ENCODE assay signal across 8 cellular contexts in genomic region chr19:11381535-11382369, GRCh38. TPM values are rescaled to one million over a fixed set of nuclear protein-coding genes. Genes with fewer than 3 reads are reported as not detected.
DNase-seq lines count a peak whose midpoint lies in the region; TF ChIP-seq lines count a peak whose summit lies in the region.

No MANE protein-coding gene starts in this region.

- intact Hi-C loops in MCF 10A (cut with micrococcal nuclease) = loop anchor here (2.0 kb wide), 3 partner anchors 53 to 205 kb away; partner anchors contain the start of genes ODAD3 and PRKCSH

- peak overlapping the region; percentile 90 for H3K27ac Mint-ChIP-seq in MCF 10A (ENCODE audit: low read depth, unreplicated experiment)

- no peaks in the 10 kb centered on the region for H3K36me3 Mint-ChIP-seq in MCF 10A (ENCODE audit: insufficient read depth, unreplicated experiment)

- peak overlapping the region; percentile 76 for H3K4me3 Mint-ChIP-seq in MCF 10A (ENCODE audit: unreplicated experiment)

- H3K4me1 Mint-ChIP-seq in MCF 10A (ENCODE audit: insufficient read depth, unreplicated experiment) = peaks cover 35% of the 10 kb centered on the region

- POLR2A ChIA-PET in MCF 10A (lab: Yijun Ruan, JAX) = interaction anchor here (0.6 to 2.0 kb wide), 14 partner anchors 11 to 545 kb away, joined by 3 to 11 read pairs (median 5); partner anchors contain the start of genes CCDC159, ECSIT, ODAD3 and PRKCSH

- no peaks in the 10 kb centered on the region for H3K9me3 Mint-ChIP-seq in MCF 10A (ENCODE audit: unreplicated experiment)

- BruUV-seq in MCF 10A (replicated peaks; lab: Mats Ljungman, UMichigan) = TSS peak; percentile 38

- H3K27me3 ChIP-seq in H7 (ENCODE audit: control insufficient read depth, insufficient read depth, low read length) (peaks cover 9% of the 10 kb centered on the region; the same call in 1 of the 2 replicates), kidney epithelial cell (ENCODE audit: control insufficient read depth, insufficient read depth, low read length) (peaks cover 12% of the 10 kb centered on the region)

- H3K4me3 ChIP-seq in H7 (ENCODE audit: insufficient read depth, low read depth, low read length) (peak overlapping the region; percentile 73), LNCaP clone FGC (ENCODE audit: low read depth, low read length) (peak overlapping the region; percentile 75), kidney epithelial cell (ENCODE audit: low read depth, low read length) (peak overlapping the region; percentile 31)

- CTCF ChIA-PET in MCF 10A (lab: Yijun Ruan, JAX) = interaction anchor here (0.5 to 2.0 kb wide), 26 partner anchors 10 to 255 kb away, joined by 3 to 13 read pairs (median 5); partner anchors contain the start of genes RAB3D and TSPAN16

- peak; percentile 91 for DNase-seq in GM10266 (ENCODE audit: extremely low spot score)
- DNase-seq in H7 = peak; percentile 94
- peak; percentile 64 for DNase-seq in LNCaP clone FGC (ENCODE audit: low read depth)
- DNase-seq in T-helper 9 cell = peak; percentile 65
- DNase-seq in MCF 10A (ENCODE audit: unreplicated experiment) = peak; percentile 94
- no peak for DNase-seq in kidney epithelial cell (ENCODE audit: low read depth)
- peak in 2 of 3 donors; percentile 32 to 40 for DNase-seq in stimulated activated CD4-positive, alpha-beta T cell treated with anti-CD3 and anti-CD28 coated beads, TNF-alpha, amount 100 ng/mL, for 1 hour (ENCODE audit: low read depth in 3 of 3, low spot score in 1 of 3)
- no peak for DNase-seq in retina

- no peaks in the 10 kb centered on the region for H3K27me3 Mint-ChIP-seq in MCF 10A (ENCODE audit: insufficient read depth, unreplicated experiment)

- TF ChIP-seq CTCF in GM10266 (IDR thresholded peaks at IDR 0.05; ENCODE audit: control insufficient read depth, insufficient read depth, low read depth, missing control alignments) (peak; percentile 58), LNCaP clone FGC (IDR thresholded peaks at IDR 0.05; ENCODE audit: control insufficient read depth, extremely low read depth, insufficient read depth) (peak; percentile 58), MCF 10A (IDR thresholded peaks at IDR 0.05; ENCODE audit: unreplicated experiment) (peak; percentile 22), kidney epithelial cell (IDR thresholded peaks at IDR 0.05; ENCODE audit: insufficient read depth, low read length, poor library complexity, severe bottlenecking) (no peak)

- peaks cover 2% of the 10 kb centered on the region for H3K36me3 ChIP-seq in H7 (replicated peaks; ENCODE audit: control insufficient read depth, insufficient read depth, low read length)
- H3K36me3 ChIP-seq in kidney epithelial cell (ENCODE audit: control insufficient read depth, insufficient read depth, low read length) = no peaks in the 10 kb centered on the region

RNA-seq across cellular contexts. Expression of gene EPOR, which starts 2.4 kb away (rescaled TPM):
- total RNA-seq in H7 (2014; rRNA removed; shearing (Covaris generic)) = 14.9 and 15.8 TPM in 2 replicates
- total RNA-seq in MCF 10A (2022) (1.7 and 2.7 TPM in 2 replicates), kidney epithelial cell (3.0 and 4.4 TPM in 2 replicates)

RNA-seq across cellular contexts. Expression of gene SWSAP1, which starts 7.3 kb away (rescaled TPM):
- 3.0 and 3.3 TPM in 2 replicates for total RNA-seq in H7 (2014; rRNA removed; shearing (Covaris generic))
- total RNA-seq in MCF 10A (2022) (1.0 and 1.4 TPM in 2 replicates), kidney epithelial cell (2.9 and 4.0 TPM in 2 replicates)

RNA-seq across cellular contexts. Expression of gene PLPPR2, which starts 26.5 kb away (rescaled TPM):
- total RNA-seq in H7 (2014; rRNA removed; shearing (Covaris generic)) = 5.7 and 7.0 TPM in 2 replicates
- total RNA-seq in MCF 10A (2022) (19.5 and 24.2 TPM in 2 replicates), kidney epithelial cell (6.7 and 14.0 TPM in 2 replicates)

RNA-seq across cellular contexts. Expression of gene CCDC159, which starts 35.4 kb away (rescaled TPM):
- total RNA-seq in H7 (2014; rRNA removed; shearing (Covaris generic)) = 2.7 and 5.5 TPM in 2 replicates
- total RNA-seq in MCF 10A (2022) (17.2 and 18.2 TPM in 2 replicates), kidney epithelial cell (8.2 and 21.6 TPM in 2 replicates)

RNA-seq across cellular contexts. Expression of gene TMEM205, which starts 35.7 kb away (rescaled TPM):
- total RNA-seq in H7 (2014; rRNA removed; shearing (Covaris generic)) = 102 and 128 TPM in 2 replicates
- total RNA-seq in MCF 10A (2022) = 93.1 and 96.6 TPM in 2 replicates
- 307 and 377 TPM in 2 replicates for total RNA-seq in kidney epithelial cell

Comparison
In these comparisons a context has a peak if more than half of its experiments do, and no peak if none do; other contexts are left out.
1. DNase-seq: peak in GM10266 (single experiment), H7 (single experiment), LNCaP clone FGC (single experiment), T-helper 9 cell (single experiment), MCF 10A (single experiment) and stimulated activated CD4-positive, alpha-beta T cell treated with anti-CD3 and anti-CD28 coated beads, TNF-alpha, amount 100 ng/mL, for 1 hour (2 of 3); none in kidney epithelial cell (single experiment) and retina (single experiment).
2. Peak in every context shown above with its lines, with median percentiles within 50 percentile points of each other: H3K4me3 ChIP-seq.